Comparison of ENCODE assay signal across 8 cellular contexts in genomic region chr7:67542916-67543315, GRCh38.
"Had no signal": no experiment of that assay in that cellular context is flagged by ENCODE, and none has a peak within 500 bp of the region (broad histone marks: within the 10 kb centered on the region; RNA-seq: fewer than 3 reads in every experiment).

No MANE protein-coding gene starts in this region.

- ATAC-seq: GM12878 had no signal

- FAIRE-seq: G401.6, GM12878, GM12891, GM12892, GM18507, GM19239 had no signal

- H3K4me3 ChIP-seq: GM12878 had no signal

- DNase-seq: GDM1, GF-D8 had no signal
